ENCODE assay signal across 23 cellular contexts in genomic region chr2:27712547-27712946, GRCh38. TPM values are rescaled to one million over a fixed set of nuclear protein-coding genes. Genes with fewer than 3 reads are reported as not detected.
A peak's percentile ranks its signal among the peaks of the same experiment; 100 is the strongest.
DNase-seq lines count a peak whose midpoint lies in the region; ATAC-seq and TF ChIP-seq lines count a peak whose summit lies in the region.
"Had no signal": no experiment of that assay in that cellular context is flagged by ENCODE, and none has a peak within 500 bp of the region (broad histone marks: within the 10 kb centered on the region; RNA-seq: fewer than 3 reads in every experiment).

No MANE protein-coding gene starts in this region.

- WGBS in mesenchymal stem cell, result 91% methylated on average over 2 of the region's 2 CpGs
- WGBS in esophagus squamous epithelium, 2 donors, result 84 to 90% methylated on average over 2 of the region's 2 CpGs

- H3F3A ChIP-seq in PC-9 (ENCODE audit: insufficient read depth, low read depth), result peaks cover 63% of the 10 kb centered on the region

- DNase-seq in CD1c-positive myeloid dendritic cell (ENCODE audit: extremely low spot score) (peak; percentile 25), PC-9 (no peak), mesenchymal stem cell (no peak), thoracic aorta (ENCODE audit: low spot score) (no peak), NCI-H1694 treated with DMSO at 0.1 percent for 48 hours (lab: John Stamatoyannopoulos, UW) (no peak), esophagus squamous epithelium (lab: John Stamatoyannopoulos, UW) (no peak), posterior vena cava (ENCODE audit: low spot score) (no peak)
- DNase-seq: BE2C; CD4-positive, CD25-positive, alpha-beta regulatory T cell; DMS53; H7; NCI-H1092 treated with DMSO at 0.1 percent for 48 hours; NCI-H1436; NCI-H187 treated with DMSO at 0.1 percent for 48 hours; NCI-H2171 treated with DMSO at 0.1 percent for 48 hours; NCI-H345; NCI-H510A treated with DMSO at 0.1 percent for 48 hours; PC-3; SJCRH30 had no signal

- no peaks in the 10 kb centered on the region for H4K20me1 ChIP-seq in PC-9 (ENCODE audit: insufficient read depth)

- no peak overlapping the region for H2BK5ac ChIP-seq in mesenchymal stem cell (ENCODE audit: low read depth, low read length, poor library complexity, severe bottlenecking)

- no peaks in the 10 kb centered on the region for H3K9me3 ChIP-seq in PC-9 (ENCODE audit: insufficient read depth, low read depth)
- H3K9me3 ChIP-seq in mesenchymal stem cell (ENCODE audit: control insufficient read depth, low read length), result no peaks in the 10 kb centered on the region
- no peaks in the 10 kb centered on the region for H3K9me3 ChIP-seq in thoracic aorta
- H3K9me3 ChIP-seq in esophagus squamous epithelium, result no peaks in the 10 kb centered on the region
- H3K9me3 ChIP-seq: BE2C, SJCRH30 had no signal

- CTCF ChIA-PET in PC-9 (lab: Charles Lee), result no interaction called here

- H4K8ac ChIP-seq in mesenchymal stem cell (ENCODE audit: low read length), result no peak overlapping the region

- no peak overlapping the region for H2BK12ac ChIP-seq in mesenchymal stem cell (ENCODE audit: low read length in 2 of 2)

- H3K4me1 ChIP-seq in PC-9 (replicated peaks; ENCODE audit: insufficient read depth), result peaks cover 89% of the 10 kb centered on the region
- H3K4me1 ChIP-seq in mesenchymal stem cell (ENCODE audit: control insufficient read depth, insufficient read depth, low read depth, low read length), result peaks cover 15% of the 10 kb centered on the region
- H3K4me1 ChIP-seq in thoracic aorta (ENCODE audit: control insufficient read depth in 1 of 2, low read depth in 2 of 2), result peaks cover 43 to 79% of the 10 kb centered on the region in 2 donors
- peaks cover 17 to 65% (median 36%) of the 10 kb centered on the region in 3 donors for H3K4me1 ChIP-seq in esophagus squamous epithelium

- H3K27ac ChIP-seq in PC-9 (peak overlapping the region; percentile 94), mesenchymal stem cell (ENCODE audit: low read length, poor library complexity, severe bottlenecking) (no peak overlapping the region), thoracic aorta (peak overlapping the region; percentile 99 to 100), esophagus squamous epithelium (no peak overlapping the region)
- H3K27ac ChIP-seq: HL-60, KMS-11, SJCRH30 had no signal

- no peaks in the 10 kb centered on the region; the same call in 1 of the 2 replicates for H3K9me2 ChIP-seq in PC-9 (ENCODE audit: insufficient read depth)

- H2BK15ac ChIP-seq in mesenchymal stem cell (ENCODE audit: low read depth, poor library complexity, severe bottlenecking), result no peak overlapping the region

- H3K23ac ChIP-seq in mesenchymal stem cell (ENCODE audit: low read length in 2 of 2), result no peak overlapping the region

- peak overlapping the region; percentile 74 for H2AK5ac ChIP-seq in mesenchymal stem cell (ENCODE audit: low read length, severe bottlenecking)

- no peaks in the 10 kb centered on the region for H3K79me1 ChIP-seq in mesenchymal stem cell (replicated peaks; ENCODE audit: low read length, poor library complexity, severe bottlenecking)

- intact Hi-C loops in PC-9 (cut with micrococcal nuclease; ENCODE audit: unreplicated experiment) (no loop called here), esophagus squamous epithelium (cut with DNase I) (loop anchor here (10.0 kb wide), 1 partner anchor 682 kb away; the partner anchor contains the start of gene FOSL2), posterior vena cava (cut with DNase I) (no loop called here)

- H3K14ac ChIP-seq in mesenchymal stem cell (ENCODE audit: low read length in 2 of 2), result no peak overlapping the region

- H3K27me3 ChIP-seq in PC-9 (ENCODE audit: insufficient read depth, low read depth) (no peaks in the 10 kb centered on the region), mesenchymal stem cell (ENCODE audit: control insufficient read depth in 1 of 2, insufficient read depth in 1 of 2, low read length in 2 of 2) (no peaks in the 10 kb centered on the region), thoracic aorta (replicated peaks; ENCODE audit: insufficient read depth) (no peaks in the 10 kb centered on the region), esophagus squamous epithelium (peaks cover 0 to 8% (median 0%) of the 10 kb centered on the region in 4 donors)
- H3K27me3 ChIP-seq: BE2C, SJCRH30 had no signal

- H3K4ac ChIP-seq in mesenchymal stem cell (ENCODE audit: low read depth in 1 of 2, low read length in 2 of 2), result no peak overlapping the region

- POLR2A ChIA-PET in PC-9 (lab: Charles Lee; ENCODE audit: unreplicated experiment), result interaction anchor here (1.1 kb wide), 1 partner anchor 40 kb away, joined by 33 read pairs; no protein-coding TSS in a partner anchor

- no peak overlapping the region for H2BK120ac ChIP-seq in mesenchymal stem cell (ENCODE audit: low read depth, low read length)

- no peak overlapping the region for H3K18ac ChIP-seq in mesenchymal stem cell (ENCODE audit: low read depth in 1 of 2, low read length in 2 of 2)

- no peak for ATAC-seq in thoracic aorta (ENCODE audit: insufficient number of reproducible peaks, low FRiP score, low read depth)
- ATAC-seq: PC-3, Right ventricle myocardium inferior, SK-N-SH treated with all-trans-retinoic acid at 6 μM for 48 hours had no signal

- H3K36me3 ChIP-seq in PC-9 (ENCODE audit: low read depth) (no peaks in the 10 kb centered on the region), mesenchymal stem cell (ENCODE audit: control insufficient read depth in 1 of 2, insufficient read depth in 2 of 2, low read depth in 1 of 2, low read length in 2 of 2) (no peaks in the 10 kb centered on the region), thoracic aorta (no peaks in the 10 kb centered on the region), esophagus squamous epithelium (no peaks in the 10 kb centered on the region)
- H3K36me3 ChIP-seq: BE2C, SJCRH30 had no signal

- H3K9ac ChIP-seq in mesenchymal stem cell (ENCODE audit: low read length), result no peak overlapping the region
- H3K9ac ChIP-seq: KMS-11 had no signal

- no peak for TF ChIP-seq CTCF in PC-9 (conservative IDR thresholded peaks at IDR 0.05)
- TF ChIP-seq CTCF in thoracic aorta (IDR thresholded peaks at IDR 0.05), result no peak
- no peak for TF ChIP-seq CTCF in esophagus squamous epithelium (IDR thresholded peaks at IDR 0.05)

- BruUV-seq in PC-9 (replicated peaks; lab: Mats Ljungman, UMichigan), result no TSS peak

- no peak for TF ChIP-seq POLR2A in esophagus squamous epithelium (IDR thresholded peaks at IDR 0.05)

- H2AFZ ChIP-seq in PC-9, result no peak overlapping the region
- H2AFZ ChIP-seq in mesenchymal stem cell (ENCODE audit: low read depth, low read length), result no peak overlapping the region

- H3K4me3 ChIP-seq in PC-9 (peak overlapping the region; percentile 26; the same call in 1 of the 2 replicates), mesenchymal stem cell (ENCODE audit: insufficient read depth in 1 of 2, low read depth in 1 of 2, low read length in 2 of 2) (no peak overlapping the region), thoracic aorta (no peak overlapping the region), esophagus squamous epithelium (no peak overlapping the region)
- H3K4me3 ChIP-seq: SJCRH30 had no signal

- peak overlapping the region; percentile 98 for H3K4me2 ChIP-seq in PC-9
- H3K4me2 ChIP-seq in mesenchymal stem cell (ENCODE audit: low read length, poor library complexity, severe bottlenecking), result no peak overlapping the region

- peaks cover 35% of the 10 kb centered on the region for H3K79me2 ChIP-seq in PC-9 (ENCODE audit: low read depth)

- H4K91ac ChIP-seq in mesenchymal stem cell (ENCODE audit: low read length), result no peak overlapping the region

RNA-seq across cellular contexts. Expression of gene SLC4A1AP, which starts 48.9 kb away (rescaled TPM):
- total RNA-seq in PC-9 (2021), result 18.5 and 22.7 TPM in 2 replicates
- 21.1 TPM for polyA plus RNA-seq in mesenchymal stem cell (2013, experiment 1 of 2)
- 20.7 TPM for polyA plus RNA-seq in mesenchymal stem cell (2013, experiment 2 of 2)
- total RNA-seq in thoracic aorta, result 10 to 100 TPM; 19.8 to 23.7 TPM
- total RNA-seq in esophagus squamous epithelium, result 10 to 100 TPM; 15.4 to 27.0 (median 24.1) TPM
- total RNA-seq in posterior vena cava, result 10 to 100 TPM; 15.0 to 17.2 TPM

RNA-seq across cellular contexts. Expression of gene SUPT7L, which starts 49.1 kb away (rescaled TPM):
- total RNA-seq in PC-9 (2021) (29.3 and 33.0 TPM in 2 replicates), thoracic aorta (10 to 100 TPM; 30.3 to 34.4 TPM), esophagus squamous epithelium (10 to 100 TPM; 10.5 to 25.4 (median 14.2) TPM), posterior vena cava (10 to 100 TPM; 18.4 to 22.8 TPM)
- polyA plus RNA-seq in mesenchymal stem cell (2013, experiment 1 of 2), result 25.1 TPM
- polyA plus RNA-seq in mesenchymal stem cell (2013, experiment 2 of 2), result 25.0 TPM

RNA-seq across cellular contexts. Expression of gene MRPL33, which starts 59.0 kb away (rescaled TPM):
- total RNA-seq in PC-9 (2021) (81.9 and 86.3 TPM in 2 replicates), thoracic aorta (100 to 1,000 TPM in 1 of 2 donors, 10 to 100 TPM in 1; 99.5 to 118 TPM), esophagus squamous epithelium (100 to 1,000 TPM in 1 of 4 donors, 10 to 100 TPM in 3; 50.4 to 114 (median 70.9) TPM), posterior vena cava (10 to 100 TPM; 88.8 to 93.0 TPM)
- 295 TPM for polyA plus RNA-seq in mesenchymal stem cell (2013, experiment 1 of 2)
- 307 TPM for polyA plus RNA-seq in mesenchymal stem cell (2013, experiment 2 of 2)

Comparison
In these comparisons a context has a peak if more than half of its experiments do, and no peak if none do; other contexts are left out.
1. H3K27ac ChIP-seq: peak in PC-9 (single experiment) and thoracic aorta (2 of 2); none in mesenchymal stem cell (single experiment) and esophagus squamous epithelium (0 of 4).